ENCODE assay signal across 25 cellular contexts in the genomic region with DNA sequence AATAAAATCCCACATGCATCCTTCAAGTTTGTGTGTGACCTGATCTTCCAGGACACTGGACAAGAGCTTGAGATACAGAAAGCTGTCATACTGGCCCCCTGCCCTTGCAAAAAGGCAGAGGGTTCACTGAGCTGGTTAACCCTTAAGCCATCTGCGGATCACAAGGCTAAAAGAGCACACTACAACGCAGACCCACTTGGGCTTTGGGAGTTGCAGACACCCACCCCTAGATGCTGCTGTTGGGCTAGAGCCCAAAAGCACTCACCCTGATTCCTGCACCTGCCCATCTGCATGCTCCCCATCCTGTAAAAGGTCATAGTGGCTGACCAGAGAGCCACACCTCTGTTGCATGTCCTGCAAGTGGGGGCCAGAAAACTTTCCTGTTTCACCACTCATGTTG. TPM values are rescaled to one million over a fixed set of nuclear protein-coding genes. Genes with fewer than 3 reads are reported as not detected.
DNase-seq lines count a peak whose midpoint lies in the region; ATAC-seq and TF ChIP-seq lines count a peak whose summit lies in the region.
"Had no signal": no experiment of that assay in that cellular context is flagged by ENCODE, and none has a peak within 500 bp of the region (broad histone marks: within the 10 kb centered on the region; RNA-seq: fewer than 3 reads in every experiment).

No MANE protein-coding gene starts in this region.

- no peak for DNase-seq in activated naive CD8-positive, alpha-beta T cell treated with anti-CD3 and anti-CD28 coated beads for 36 hours
- no peak for DNase-seq in WTC11 (ENCODE audit: low spot score)
- DNase-seq in naive thymus-derived CD8-positive, alpha-beta T cell = no peak
- no peak for DNase-seq in ACHN
- no peak for DNase-seq in GM03348 (ENCODE audit: low spot score)
- DNase-seq: Caco-2; CD4-positive, alpha-beta memory T cell; HFFc6; NCI-H1048; NCI-H1417; NCI-H1694; NCI-H2029 treated with DMSO at 0.1 percent for 48 hours; NCI-H2227 treated with DMSO at 0.1 percent for 48 hours; NCI-H526 treated with DMSO at 0.1 percent for 48 hours; OCI-M1; Peyer's patch; SHP77 treated with DMSO at 0.1 percent for 48 hours had no signal

- 0 out of 2 replicates have a peak, but pooled peaks have one; percentile 9 for TF ChIP-seq CTCF in GM12875 (IDR thresholded peaks at IDR 0.05; ENCODE audit: borderline replicate concordance, insufficient read depth, low read depth, low read length)
- no peak for TF ChIP-seq CTCF in WTC11 (IDR thresholded peaks at IDR 0.05)

- H3K27ac Mint-ChIP-seq in activated naive CD8-positive, alpha-beta T cell = peak overlapping the region; percentile 19
- H3K27ac Mint-ChIP-seq in activated naive CD8-positive, alpha-beta T cell treated with anti-CD3 and anti-CD28 coated beads for 36 hours = no peak overlapping the region
- H3K27ac Mint-ChIP-seq in WTC11 = no peak overlapping the region
- peak overlapping the region in 8 of 10 donors; percentile 6 to 81 (median 35) for H3K27ac Mint-ChIP-seq in naive thymus-derived CD8-positive, alpha-beta T cell
- H3K27ac Mint-ChIP-seq: HFFc6, IgD-negative memory B cell had no signal

- in situ Hi-C loops in ACHN (cut with HindIII; ENCODE audit: low pct_ligation_motif_present, low pct_unique_long_range_greater_than_20kb, low sequenced_read_pairs) = no loop called here

- POLR2A ChIA-PET in WTC11 (lab: Charles Lee) = interaction anchor here (0.6 kb wide), 1 partner anchor 82 kb away, joined by 3 read pairs; no protein-coding TSS in a partner anchor
- POLR2A ChIA-PET in naive thymus-derived CD8-positive, alpha-beta T cell (lab: Charles Lee) = no interaction called here

- H3K9me3 Mint-ChIP-seq in activated naive CD8-positive, alpha-beta T cell (ENCODE audit: low read depth) = no peaks in the 10 kb centered on the region
- H3K9me3 Mint-ChIP-seq in activated naive CD8-positive, alpha-beta T cell treated with anti-CD3 and anti-CD28 coated beads for 36 hours = no peaks in the 10 kb centered on the region
- peaks cover 4% of the 10 kb centered on the region; the same call in 1 of the 2 replicates for H3K9me3 Mint-ChIP-seq in WTC11
- H3K9me3 Mint-ChIP-seq in naive thymus-derived CD8-positive, alpha-beta T cell = no peaks in the 10 kb centered on the region
- H3K9me3 Mint-ChIP-seq: HFFc6, IgD-negative memory B cell had no signal

- CTCF ChIA-PET in WTC11 (lab: Charles Lee) = interaction anchor here (1.2 to 1.9 kb wide), 4 partner anchors 10 to 149 kb away, joined by 3 to 7 read pairs (median 4); partner anchors contain the start of gene CNGA1

- no peak overlapping the region for H3K4me3 ChIP-seq in GM12875 (ENCODE audit: low read depth, low read length)
- H3K4me3 ChIP-seq: BLaER1, HAP-1, Peyer's patch had no signal

- peaks cover 8% of the 10 kb centered on the region for H3K36me3 Mint-ChIP-seq in activated naive CD8-positive, alpha-beta T cell
- H3K36me3 Mint-ChIP-seq in activated naive CD8-positive, alpha-beta T cell treated with anti-CD3 and anti-CD28 coated beads for 36 hours = peaks cover 23% of the 10 kb centered on the region
- no peaks in the 10 kb centered on the region for H3K36me3 Mint-ChIP-seq in WTC11
- H3K36me3 Mint-ChIP-seq in naive thymus-derived CD8-positive, alpha-beta T cell = peaks cover 18 to 95% (median 29%) of the 10 kb centered on the region in 3 donors

- peak; percentile 83 for ATAC-seq in WTC11
- ATAC-seq in naive thymus-derived CD8-positive, alpha-beta T cell = no peak
- no peak for ATAC-seq in HG03439 (IDR thresholded peaks at IDR 0.05; ENCODE audit: unreplicated experiment)

- no peaks in the 10 kb centered on the region for H3K27me3 Mint-ChIP-seq in activated naive CD8-positive, alpha-beta T cell
- H3K27me3 Mint-ChIP-seq in activated naive CD8-positive, alpha-beta T cell treated with anti-CD3 and anti-CD28 coated beads for 36 hours = no peaks in the 10 kb centered on the region
- no peaks in the 10 kb centered on the region; the same call in 1 of the 2 replicates for H3K27me3 Mint-ChIP-seq in WTC11 (ENCODE audit: low read depth)
- no peaks in the 10 kb centered on the region for H3K27me3 Mint-ChIP-seq in naive thymus-derived CD8-positive, alpha-beta T cell
- H3K27me3 Mint-ChIP-seq: CD4-positive, alpha-beta memory T cell had no signal

- peaks cover 57% of the 10 kb centered on the region for H3K4me1 Mint-ChIP-seq in activated naive CD8-positive, alpha-beta T cell (ENCODE audit: low read depth)
- peaks cover 55% of the 10 kb centered on the region for H3K4me1 Mint-ChIP-seq in activated naive CD8-positive, alpha-beta T cell treated with anti-CD3 and anti-CD28 coated beads for 36 hours
- peaks cover 3% of the 10 kb centered on the region; the same call in 1 of the 2 replicates for H3K4me1 Mint-ChIP-seq in WTC11
- H3K4me1 Mint-ChIP-seq in naive thymus-derived CD8-positive, alpha-beta T cell = peaks cover 22 to 59% (median 37%) of the 10 kb centered on the region in 4 donors

- H3K4me3 Mint-ChIP-seq in activated naive CD8-positive, alpha-beta T cell = no peak overlapping the region
- no peak overlapping the region for H3K4me3 Mint-ChIP-seq in activated naive CD8-positive, alpha-beta T cell treated with anti-CD3 and anti-CD28 coated beads for 36 hours
- H3K4me3 Mint-ChIP-seq in WTC11 = no peak overlapping the region
- H3K4me3 Mint-ChIP-seq in naive thymus-derived CD8-positive, alpha-beta T cell = no peak overlapping the region
- H3K4me3 Mint-ChIP-seq: CD4-positive, alpha-beta memory T cell; HFFc6; IgD-negative memory B cell had no signal

TF ChIP-seq in WTC11, 78 proteins besides CTCF, POLR2A, EP300 and RAD21:
- TF ChIP-seq, protein P1, sequence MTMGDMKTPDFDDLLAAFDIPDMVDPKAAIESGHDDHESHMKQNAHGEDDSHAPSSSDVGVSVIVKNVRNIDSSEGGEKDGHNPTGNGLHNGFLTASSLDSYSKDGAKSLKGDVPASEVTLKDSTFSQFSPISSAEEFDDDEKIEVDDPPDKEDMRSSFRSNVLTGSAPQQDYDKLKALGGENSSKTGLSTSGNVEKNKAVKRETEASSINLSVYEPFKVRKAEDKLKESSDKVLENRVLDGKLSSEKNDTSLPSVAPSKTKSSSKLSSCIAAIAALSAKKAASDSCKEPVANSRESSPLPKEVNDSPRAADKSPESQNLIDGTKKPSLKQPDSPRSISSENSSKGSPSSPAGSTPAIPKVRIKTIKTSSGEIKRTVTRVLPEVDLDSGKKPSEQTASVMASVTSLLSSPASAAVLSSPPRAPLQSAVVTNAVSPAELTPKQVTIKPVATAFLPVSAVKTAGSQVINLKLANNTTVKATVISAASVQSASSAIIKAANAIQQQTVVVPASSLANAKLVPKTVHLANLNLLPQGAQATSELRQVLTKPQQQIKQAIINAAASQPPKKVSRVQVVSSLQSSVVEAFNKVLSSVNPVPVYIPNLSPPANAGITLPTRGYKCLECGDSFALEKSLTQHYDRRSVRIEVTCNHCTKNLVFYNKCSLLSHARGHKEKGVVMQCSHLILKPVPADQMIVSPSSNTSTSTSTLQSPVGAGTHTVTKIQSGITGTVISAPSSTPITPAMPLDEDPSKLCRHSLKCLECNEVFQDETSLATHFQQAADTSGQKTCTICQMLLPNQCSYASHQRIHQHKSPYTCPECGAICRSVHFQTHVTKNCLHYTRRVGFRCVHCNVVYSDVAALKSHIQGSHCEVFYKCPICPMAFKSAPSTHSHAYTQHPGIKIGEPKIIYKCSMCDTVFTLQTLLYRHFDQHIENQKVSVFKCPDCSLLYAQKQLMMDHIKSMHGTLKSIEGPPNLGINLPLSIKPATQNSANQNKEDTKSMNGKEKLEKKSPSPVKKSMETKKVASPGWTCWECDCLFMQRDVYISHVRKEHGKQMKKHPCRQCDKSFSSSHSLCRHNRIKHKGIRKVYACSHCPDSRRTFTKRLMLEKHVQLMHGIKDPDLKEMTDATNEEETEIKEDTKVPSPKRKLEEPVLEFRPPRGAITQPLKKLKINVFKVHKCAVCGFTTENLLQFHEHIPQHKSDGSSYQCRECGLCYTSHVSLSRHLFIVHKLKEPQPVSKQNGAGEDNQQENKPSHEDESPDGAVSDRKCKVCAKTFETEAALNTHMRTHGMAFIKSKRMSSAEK (CRISPR knock-in tag; IDR thresholded peaks at IDR 0.05; ENCODE audit: borderline replicate concordance) = no peak

RNA-seq across cellular contexts. Expression of gene TXK, which starts 51.1 kb away (rescaled TPM):
- total RNA-seq in activated naive CD8-positive, alpha-beta T cell treated with anti-CD3 and anti-CD28 coated beads for 36 hours = 10 to 100 TPM; 13.3 to 14.2 TPM
- total RNA-seq in WTC11 (2021) = 0.39 to 0.70 TPM (median 0.41 TPM) in 3 replicates
- 100 to 1,000 TPM; 135 to 140 TPM for total RNA-seq in naive thymus-derived CD8-positive, alpha-beta T cell
- polyA plus RNA-seq in naive thymus-derived CD8-positive, alpha-beta T cell = 10 to 100 TPM; 57.8 to 92.2 (median 60.4) TPM
- total RNA-seq: A172, HFFc6 had no signal
- polyA plus RNA-seq: AG04450 had no signal

Comparison
In these comparisons a context has a peak if more than half of its experiments do, and no peak if none do; other contexts are left out.
1. H3K27ac Mint-ChIP-seq: peak in activated naive CD8-positive, alpha-beta T cell (single experiment) and naive thymus-derived CD8-positive, alpha-beta T cell (8 of 10); none in activated naive CD8-positive, alpha-beta T cell treated with anti-CD3 and anti-CD28 coated beads for 36 hours (single experiment) and WTC11 (single experiment).
2. RNA of gene TXK, which starts 51.1 kb away (total RNA-seq): 135 to 140 TPM in naive thymus-derived CD8-positive, alpha-beta T cell; 13.3 to 14.2 TPM in activated naive CD8-positive, alpha-beta T cell treated with anti-CD3 and anti-CD28 coated beads for 36 hours and 0.39 to 0.70 TPM in WTC11; every median in the first group is over 4 times any median in the second.